Comparison of ENCODE assay signal across 9 cellular contexts in the genomic region with DNA sequence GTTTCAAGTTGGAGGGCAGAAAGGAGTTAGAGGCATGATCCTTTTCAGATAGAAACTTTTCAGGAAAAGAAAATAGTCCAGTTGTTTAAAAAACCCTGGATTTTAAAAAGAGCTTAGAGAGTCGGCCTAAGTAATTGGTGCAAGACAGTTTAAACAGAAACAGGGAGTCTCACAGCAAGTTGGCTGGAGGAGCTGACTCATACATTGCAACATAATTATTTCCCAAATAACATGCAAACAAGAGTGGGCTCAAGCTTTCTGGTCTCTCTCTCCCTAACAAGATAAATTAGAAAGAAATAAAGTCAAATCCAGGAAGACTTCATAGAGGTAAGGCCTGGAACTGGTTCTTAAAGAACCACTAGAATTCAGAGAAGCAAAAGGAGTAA.
DNase-seq lines count a peak whose midpoint lies in the region; ATAC-seq and TF ChIP-seq lines count a peak whose summit lies in the region.
"Had no signal": no experiment of that assay in that cellular context is flagged by ENCODE, and none has a peak within 500 bp of the region (broad histone marks: within the 10 kb centered on the region; RNA-seq: fewer than 3 reads in every experiment).

No MANE protein-coding gene starts in this region.

- H3K27ac ChIP-seq in RWPE1: no peak overlapping the region

- POLR2A ChIA-PET in RWPE1 (lab: Yijun Ruan, JAX; ENCODE audit: low non-redundant PET): no interaction called here

- CTCF ChIA-PET in RWPE1 (lab: Yijun Ruan, JAX): no interaction called here

- TF ChIP-seq CTCF in RWPE1 (conservative IDR thresholded peaks at IDR 0.05; ENCODE audit: low read depth): no peak

- no peak for TF ChIP-seq POLR2A in GM18505 (IDR thresholded peaks at IDR 0.05; ENCODE audit: borderline replicate concordance, extremely low read depth, insufficient read depth, insufficient read length)

- intact Hi-C loops in sciatic nerve (cut with DNase I): no loop called here

- peak; percentile 14 for DNase-seq in GF-D8 (lab: John Stamatoyannopoulos, UW)
- DNase-seq in RWPE1 (ENCODE audit: low spot score): peak; percentile 41
- DNase-seq in fibroblast of the conjunctiva (ENCODE audit: low read depth): peak; percentile 80
- no peak for DNase-seq in sciatic nerve (ENCODE audit: low spot score)
- DNase-seq in NCI-H1694 treated with DMSO at 0.1 percent for 48 hours (lab: John Stamatoyannopoulos, UW): no peak
- no peak for DNase-seq in NCI-H2107 treated with DMSO at 0.1 percent for 48 hours (lab: John Stamatoyannopoulos, UW; ENCODE audit: unreplicated experiment)
- DNase-seq in globus pallidus (ENCODE audit: low spot score): no peak
- DNase-seq: hippocampal formation had no signal

- ATAC-seq in sciatic nerve (peak; percentile 63), GM18505 (IDR thresholded peaks at IDR 0.05; ENCODE audit: unreplicated experiment) (no peak)

Comparison
In these comparisons a context has a peak if more than half of its experiments do, and no peak if none do; other contexts are left out.
1. DNase-seq: peak in GF-D8 (single experiment), RWPE1 (single experiment) and fibroblast of the conjunctiva (single experiment); none in sciatic nerve (single experiment), NCI-H1694 treated with DMSO at 0.1 percent for 48 hours (single experiment), NCI-H2107 treated with DMSO at 0.1 percent for 48 hours (single experiment) and globus pallidus (single experiment).